23 cellular contexts compared by ENCODE assay signal in the genomic region with DNA sequence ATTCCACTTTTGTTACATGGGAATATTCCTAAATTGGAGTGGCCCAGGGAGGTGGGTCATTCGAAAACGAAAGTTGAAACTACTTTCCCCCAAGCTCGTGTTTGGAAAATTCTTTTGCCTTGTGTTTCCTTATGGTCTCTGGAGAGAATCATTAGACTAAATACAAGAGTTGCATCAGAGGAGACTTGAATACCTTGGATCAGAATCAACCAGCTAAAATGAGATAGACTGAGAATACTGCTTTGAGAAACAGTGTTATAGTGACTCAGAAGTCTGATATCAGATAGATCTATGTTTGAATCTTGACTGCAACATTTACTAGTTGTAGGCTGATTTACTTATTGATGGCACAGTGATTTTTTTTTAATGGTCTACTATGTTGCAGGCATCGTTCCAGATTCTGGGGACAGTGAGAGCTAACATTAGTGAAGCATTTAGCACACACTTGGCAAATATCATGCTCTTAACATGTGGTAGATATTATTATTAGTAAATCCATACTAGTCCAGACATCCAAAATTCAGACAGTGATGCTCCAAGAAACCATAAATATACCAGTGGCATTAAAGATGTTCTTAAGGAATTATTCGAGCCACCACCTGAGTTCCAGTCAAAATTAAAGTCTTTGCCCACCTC. TPM values are rescaled to one million over a fixed set of nuclear protein-coding genes. Genes with fewer than 3 reads are reported as not detected.
DNase-seq lines count a peak whose midpoint lies in the region; ATAC-seq and TF ChIP-seq lines count a peak whose summit lies in the region.
"Had no signal": no experiment of that assay in that cellular context is flagged by ENCODE, and none has a peak within 500 bp of the region (broad histone marks: within the 10 kb centered on the region; RNA-seq: fewer than 3 reads in every experiment).

No MANE protein-coding gene starts in this region.

- no peak for TF ChIP-seq POLR2A in gastroesophageal sphincter (IDR thresholded peaks at IDR 0.05)

- peak overlapping the region; percentile 65 to 68 for H3K27ac ChIP-seq in ascending aorta
- H3K27ac ChIP-seq in gastroesophageal sphincter: no peak overlapping the region
- H3K27ac ChIP-seq: KMS-11, vagina had no signal

- H3K27me3 ChIP-seq in ascending aorta: no peaks in the 10 kb centered on the region
- H3K27me3 ChIP-seq in gastroesophageal sphincter: peaks cover 4% of the 10 kb centered on the region
- H3K27me3 ChIP-seq: vagina had no signal

- peak; percentile 85 for ATAC-seq in gastroesophageal sphincter
- ATAC-seq in GM18520 (IDR thresholded peaks at IDR 0.05; ENCODE audit: unreplicated experiment): no peak
- ATAC-seq in GM19023 (IDR thresholded peaks at IDR 0.05; ENCODE audit: unreplicated experiment): no peak
- ATAC-seq: activated CD4-positive, alpha-beta T cell treated with anti-CD3 and anti-CD28 coated beads for 36 hours; esophagus mucosa; natural killer cell treated with Interleukin-12 subunit alpha and Interleukin-12 subunit beta and Interleukin-15 and Interleukin-18, amount 100 ng/mL, for 72 hours had no signal

- intact Hi-C loops in ascending aorta (cut with DNase I): loop anchor here (2.0 to 5.0 kb wide), 3 partner anchors 13 to 151 kb away; a partner anchor contains a TSS

- TF ChIP-seq CTCF in ascending aorta (IDR thresholded peaks at IDR 0.05) (no peak), gastroesophageal sphincter (IDR thresholded peaks at IDR 0.05) (no peak)

- H3K4me1 ChIP-seq in ascending aorta (peaks cover 0 to 11% of the 10 kb centered on the region in 2 donors), gastroesophageal sphincter (no peaks in the 10 kb centered on the region)
- H3K4me1 ChIP-seq: vagina had no signal

- H3K4me3 ChIP-seq in ascending aorta: peak overlapping the region; percentile 26 to 34
- no peak overlapping the region for H3K4me3 ChIP-seq in gastroesophageal sphincter
- H3K4me3 ChIP-seq in skeletal muscle cell (ENCODE audit: low read depth, low read length): no peak overlapping the region
- H3K4me3 ChIP-seq: vagina had no signal

- H3K36me3 ChIP-seq in ascending aorta (no peaks in the 10 kb centered on the region), gastroesophageal sphincter (no peaks in the 10 kb centered on the region)
- H3K36me3 ChIP-seq: vagina had no signal

- H3K9me3 ChIP-seq in ascending aorta (no peaks in the 10 kb centered on the region), gastroesophageal sphincter (no peaks in the 10 kb centered on the region)
- H3K9me3 ChIP-seq: vagina had no signal

- peak; percentile 21 for DNase-seq in ELR (ENCODE audit: low read depth)
- DNase-seq in ascending aorta (ENCODE audit: low spot score in 2 of 2): no peak
- peak; percentile 12 for DNase-seq in skeletal muscle cell (ENCODE audit: low read depth)
- DNase-seq in DMS79 treated with DMSO at 0.1 percent for 48 hours (lab: John Stamatoyannopoulos, UW): no peak
- no peak for DNase-seq in globus pallidus (ENCODE audit: low spot score)
- DNase-seq: activated CD4-positive, alpha-beta T cell treated with anti-CD3 and anti-CD28 coated beads for 36 hours; CD4-positive, alpha-beta memory T cell; central memory CD4-positive, alpha-beta T cell; DND-41; effector CD4-positive, alpha-beta T cell; kidney; NCI-H1092 treated with DMSO at 0.1 percent for 48 hours; NCI-H2107; NCI-H526 treated with DMSO at 0.1 percent for 48 hours; small intestine; stimulated activated CD4-positive, alpha-beta T cell treated with anti-CD3 and anti-CD28 coated beads, Interleukin-4, amount 100 ng/mL, for 1 hour had no signal

- TF ChIP-seq EP300 in gastroesophageal sphincter (IDR thresholded peaks at IDR 0.05): no peak

- WGBS in gastroesophageal sphincter (ENCODE audit: low coverage in 1 of 2), 2 donors: 44 to 63% methylated on average over 5 of the region's 5 CpGs

RNA-seq across cellular contexts. Expression of a gene that starts 12.9 kb away (rescaled TPM):
- total RNA-seq in ascending aorta: 10.5 TPM
- 10 to 100 TPM in 3 of 4 donors, 1 to 10 TPM in 1; 5.7 to 21.3 (median 14.1) TPM for total RNA-seq in gastroesophageal sphincter
- total RNA-seq: CD4-positive, alpha-beta memory T cell had no signal

Comparison
In these comparisons a context has a peak if more than half of its experiments do, and no peak if none do; other contexts are left out.
1. DNase-seq: peak in ELR (single experiment) and skeletal muscle cell (single experiment); none in ascending aorta (0 of 2), DMS79 treated with DMSO at 0.1 percent for 48 hours (single experiment) and globus pallidus (single experiment).
2. H3K27ac ChIP-seq: peak in ascending aorta (2 of 2); none in gastroesophageal sphincter (0 of 4).
3. H3K4me3 ChIP-seq: peak in ascending aorta (2 of 2); none in gastroesophageal sphincter (0 of 2) and skeletal muscle cell (single experiment).